14 cellular contexts compared by ENCODE assay signal in the genomic region with DNA sequence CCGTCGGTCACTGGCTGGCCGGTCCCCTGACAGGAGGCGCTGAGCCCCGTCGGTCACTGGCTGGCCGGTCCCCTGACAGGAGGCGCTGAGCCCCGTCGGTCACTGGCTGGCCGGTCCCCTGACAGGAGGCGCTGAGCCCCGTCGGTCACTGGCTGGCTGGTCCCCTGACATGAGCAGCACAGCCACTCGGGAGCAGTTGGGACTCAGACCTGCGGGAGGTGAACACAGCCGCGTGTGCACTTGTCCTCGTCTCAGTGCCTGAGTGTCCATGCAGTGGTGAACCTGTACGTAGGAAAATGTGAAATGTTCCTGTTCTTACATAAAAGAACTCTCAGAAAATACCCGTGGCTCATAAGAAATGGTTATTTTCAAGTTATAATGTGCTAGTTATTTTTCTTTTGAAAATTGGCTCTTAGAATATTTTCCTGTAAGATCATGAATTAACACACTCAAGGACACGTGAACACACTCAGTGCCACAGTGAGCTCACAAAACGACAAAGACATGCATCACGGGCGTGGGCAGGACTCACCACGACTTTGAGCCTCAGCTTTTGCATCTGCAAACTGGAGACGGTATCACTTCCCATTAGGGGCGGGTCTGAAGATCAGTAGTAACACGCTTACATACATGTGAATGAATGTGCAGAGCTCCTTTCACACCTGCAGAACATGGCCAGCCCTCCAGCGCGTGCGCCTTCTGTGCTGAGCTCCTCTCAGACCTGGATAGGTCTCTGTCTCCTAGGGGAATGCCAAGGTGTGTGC. TPM values are rescaled to one million over a fixed set of nuclear protein-coding genes. Genes with fewer than 3 reads are reported as not detected.
DNase-seq lines count a peak whose midpoint lies in the region; ATAC-seq and TF ChIP-seq lines count a peak whose summit lies in the region.
"Had no signal": no experiment of that assay in that cellular context is flagged by ENCODE, and none has a peak within 500 bp of the region (broad histone marks: within the 10 kb centered on the region; RNA-seq: fewer than 3 reads in every experiment).

No MANE protein-coding gene starts in this region.

- TF ChIP-seq CTCF in A673 (conservative IDR thresholded peaks at IDR 0.05; ENCODE audit: low read depth, low read length): no peak

- no peaks in the 10 kb centered on the region for H3K27me3 Mint-ChIP-seq in activated naive CD8-positive, alpha-beta T cell
- no peaks in the 10 kb centered on the region for H3K27me3 Mint-ChIP-seq in activated naive CD8-positive, alpha-beta T cell treated with anti-CD3 and anti-CD28 coated beads, Interleukin-2, amount 50 U/mL, for 24 hours

- peak overlapping the region; percentile 54 for H3K27ac Mint-ChIP-seq in activated naive CD8-positive, alpha-beta T cell
- H3K27ac Mint-ChIP-seq in activated naive CD8-positive, alpha-beta T cell treated with anti-CD3 and anti-CD28 coated beads, Interleukin-2, amount 50 U/mL, for 24 hours: no peak overlapping the region

- DNase-seq in activated naive CD8-positive, alpha-beta T cell treated with anti-CD3 and anti-CD28 coated beads, Interleukin-2, amount 50 U/mL, for 24 hours: no peak
- DNase-seq in AML-193 (lab: John Stamatoyannopoulos, UW) (no peak), A673 (ENCODE audit: low spot score) (no peak), posterior vena cava (ENCODE audit: low spot score) (no peak)
- DNase-seq in stimulated activated CD4-positive, alpha-beta T cell treated with anti-CD3 and anti-CD28 coated beads, Interleukin-15, amount 100 ng/mL, for 24 hours: no peak
- DNase-seq: ACHN; activated CD4-positive, alpha-beta T cell treated with anti-CD3 and anti-CD28 coated beads, Interleukin-2, amount 50 U/mL, for 1 hour; erythroblast had no signal

- no TSS peak for BruUV-seq in A673 (replicated peaks; lab: Mats Ljungman, UMichigan)

- intact Hi-C loops in A673 (cut with micrococcal nuclease; ENCODE audit: unreplicated experiment): no loop called here
- intact Hi-C loops in posterior vena cava (cut with DNase I): no loop called here

- H3K36me3 Mint-ChIP-seq in activated naive CD8-positive, alpha-beta T cell: peaks cover 6% of the 10 kb centered on the region
- H3K36me3 Mint-ChIP-seq in activated naive CD8-positive, alpha-beta T cell treated with anti-CD3 and anti-CD28 coated beads, Interleukin-2, amount 50 U/mL, for 24 hours (ENCODE audit: low read depth): peaks cover 6% of the 10 kb centered on the region

- H3K4me3 Mint-ChIP-seq in activated naive CD8-positive, alpha-beta T cell: no peak overlapping the region
- H3K4me3 Mint-ChIP-seq in activated naive CD8-positive, alpha-beta T cell treated with anti-CD3 and anti-CD28 coated beads, Interleukin-2, amount 50 U/mL, for 24 hours: no peak overlapping the region

- no peaks in the 10 kb centered on the region for H3K4me1 ChIP-seq in A673 (ENCODE audit: insufficient read depth, low read length, poor library complexity, severe bottlenecking)
- H3K4me1 ChIP-seq: pancreas had no signal

- ATAC-seq in activated naive CD8-positive, alpha-beta T cell treated with anti-CD3 and anti-CD28 coated beads, Interleukin-2, amount 50 U/mL, for 24 hours: no peak
- ATAC-seq in GM21825 (IDR thresholded peaks at IDR 0.05; ENCODE audit: unreplicated experiment) (peak; percentile 76), HG03432 (IDR thresholded peaks at IDR 0.05; ENCODE audit: unreplicated experiment) (peak; percentile 72)
- ATAC-seq: pancreas had no signal

- no peak overlapping the region for H3K4me3 ChIP-seq in A673 (ENCODE audit: low read depth, low read length, poor library complexity, severe bottlenecking)
- H3K4me3 ChIP-seq: pancreas, upper lobe of left lung had no signal

- POLR2A ChIA-PET in A673 (lab: Charles Lee; ENCODE audit: low non-redundant PET): no interaction called here

- no peaks in the 10 kb centered on the region for H3K36me3 ChIP-seq in A673 (ENCODE audit: insufficient read depth, low read length, poor library complexity, severe bottlenecking)

- H3K4me1 Mint-ChIP-seq in activated naive CD8-positive, alpha-beta T cell (ENCODE audit: low read depth): peaks cover 23% of the 10 kb centered on the region
- H3K4me1 Mint-ChIP-seq in activated naive CD8-positive, alpha-beta T cell treated with anti-CD3 and anti-CD28 coated beads, Interleukin-2, amount 50 U/mL, for 24 hours: peaks cover 24% of the 10 kb centered on the region

- H3K27ac ChIP-seq in A673 (ENCODE audit: low read depth, low read length, poor library complexity, severe bottlenecking): no peak overlapping the region
- H3K27ac ChIP-seq: HL-60, pancreas, upper lobe of left lung had no signal

- H3K9me3 Mint-ChIP-seq in activated naive CD8-positive, alpha-beta T cell (ENCODE audit: low read depth): no peaks in the 10 kb centered on the region
- no peaks in the 10 kb centered on the region for H3K9me3 Mint-ChIP-seq in activated naive CD8-positive, alpha-beta T cell treated with anti-CD3 and anti-CD28 coated beads, Interleukin-2, amount 50 U/mL, for 24 hours

- no peaks in the 10 kb centered on the region for H3K27me3 ChIP-seq in A673 (replicated peaks; ENCODE audit: insufficient read depth, low read depth, low read length, poor library complexity)
- H3K27me3 ChIP-seq: pancreas, upper lobe of left lung had no signal

- no peaks in the 10 kb centered on the region for H3K9me3 ChIP-seq in A673 (ENCODE audit: low read depth, low read length, poor library complexity, severe bottlenecking)
- H3K9me3 ChIP-seq: pancreas, upper lobe of left lung had no signal

- CTCF ChIA-PET in A673 (lab: Charles Lee): no interaction called here

RNA-seq across cellular contexts. Expression of a gene that starts 21.1 kb away (rescaled TPM):
- total RNA-seq in A673 (2021): 10.4 and 13.5 TPM in 2 replicates
- total RNA-seq in posterior vena cava: 10 to 100 TPM; 23.9 to 26.9 TPM
